Comparison of ENCODE assay signal across 20 cellular contexts in the genomic region with DNA sequence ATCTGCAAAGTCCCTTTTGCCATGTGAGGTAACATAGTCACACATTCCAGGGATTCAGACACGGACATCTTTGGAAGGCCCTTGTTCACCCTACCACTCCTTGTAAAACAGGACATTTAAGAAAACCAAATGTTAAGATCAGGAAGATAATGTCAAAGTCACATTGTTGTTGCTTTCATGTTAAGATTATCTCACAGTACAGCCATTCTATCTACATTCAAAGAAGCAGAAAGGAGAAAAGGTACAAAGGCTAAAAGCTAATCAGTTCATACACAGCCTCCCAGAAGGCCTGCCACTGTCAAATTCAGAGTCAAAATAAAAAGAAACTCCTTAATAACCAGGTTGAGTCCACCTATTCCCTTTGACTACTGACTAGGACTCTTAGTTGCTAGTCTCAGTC.
"Had no signal": no experiment of that assay in that cellular context is flagged by ENCODE, and none has a peak within 500 bp of the region (broad histone marks: within the 10 kb centered on the region; RNA-seq: fewer than 3 reads in every experiment).

No MANE protein-coding gene starts in this region.

- H3K4me1 Mint-ChIP-seq: neural progenitor cell had no signal

- H3K4me2 ChIP-seq: neural progenitor cell, smooth muscle cell had no signal

- H3K36me3 Mint-ChIP-seq: neural progenitor cell had no signal

- H3K36me3 ChIP-seq: left ventricle myocardium inferior, lower lobe of right lung, neural progenitor cell, pancreas had no signal

- H3K4me3 ChIP-seq: left ventricle myocardium inferior, lower lobe of right lung, neural progenitor cell, pancreas, smooth muscle cell, testis, tibial nerve had no signal

- H2AFZ ChIP-seq: neural progenitor cell had no signal

- H3K9me3 ChIP-seq: left ventricle myocardium inferior, lower lobe of right lung, pancreas, testis, tibial nerve had no signal

- H3K27me3 Mint-ChIP-seq: effector memory CD8-positive, alpha-beta T cell; memory B cell; naive B cell; stimulated activated naive B cell treated with anti-CD40 and anti-IgM and Interleukin-4, amounts not matched to agents 10 μg/mL and 1 μg/mL and 100 μg/mL, for 72 hours; stimulated activated naive CD8-positive, alpha-beta T cell treated with anti-CD3 and anti-CD28 coated beads, Interleukin-15, amount 100 ng/mL, for 72 hours had no signal

- H3K4me3 Mint-ChIP-seq: effector memory CD8-positive, alpha-beta T cell; memory B cell; naive B cell; neural progenitor cell; stimulated activated naive B cell treated with anti-CD40 and anti-IgM and Interleukin-4, amounts not matched to agents 10 μg/mL and 1 μg/mL and 100 μg/mL, for 72 hours; stimulated activated naive CD8-positive, alpha-beta T cell treated with anti-CD3 and anti-CD28 coated beads, Interleukin-15, amount 100 ng/mL, for 72 hours had no signal

- H3K4me1 ChIP-seq: left ventricle myocardium inferior, neural progenitor cell, pancreas, testis had no signal

- FAIRE-seq: kidney, pancreas had no signal

- H3K9me3 Mint-ChIP-seq: effector memory CD8-positive, alpha-beta T cell; neural progenitor cell; stimulated activated naive B cell treated with anti-CD40 and anti-IgM and Interleukin-4, amounts not matched to agents 10 μg/mL and 1 μg/mL and 100 μg/mL, for 72 hours had no signal

- H3K27ac Mint-ChIP-seq: neural progenitor cell, progenitor cell of endocrine pancreas had no signal

- DNase-seq: effector memory CD8-positive, alpha-beta T cell; foreskin keratinocyte; kidney; left cardiac atrium; left ventricle myocardium inferior; lower lobe of right lung; midbrain; naive B cell; occipital lobe; pancreas; right cardiac atrium; stimulated activated CD4-positive, alpha-beta T cell treated with anti-CD3 and anti-CD28 coated beads, Interleukin-4, amount 100 ng/mL, for 1 hour; stimulated activated naive B cell treated with anti-CD40 and anti-IgM and Interleukin-4, amounts not matched to agents 10 μg/mL and 1 μg/mL and 100 μg/mL, for 72 hours; stimulated activated naive CD8-positive, alpha-beta T cell treated with anti-CD3 and anti-CD28 coated beads, Interleukin-15, amount 100 ng/mL, for 72 hours; testis had no signal

- ATAC-seq: effector memory CD8-positive, alpha-beta T cell; foreskin keratinocyte; left cardiac atrium; lower lobe of right lung; pancreas; right cardiac atrium; stimulated activated naive B cell treated with anti-CD40 and anti-IgM and Interleukin-4, amounts not matched to agents 10 μg/mL and 1 μg/mL and 100 μg/mL, for 72 hours; stimulated activated naive CD8-positive, alpha-beta T cell treated with anti-CD3 and anti-CD28 coated beads, Interleukin-15, amount 100 ng/mL, for 72 hours had no signal

- H3K27me3 ChIP-seq: foreskin keratinocyte, neural progenitor cell, pancreas, testis, tibial nerve had no signal

- H3K27ac ChIP-seq: foreskin keratinocyte, left ventricle myocardium inferior, lower lobe of right lung, neural progenitor cell, pancreas, testis, tibial nerve had no signal
